15 cellular contexts compared by ENCODE assay signal in the genomic region with DNA sequence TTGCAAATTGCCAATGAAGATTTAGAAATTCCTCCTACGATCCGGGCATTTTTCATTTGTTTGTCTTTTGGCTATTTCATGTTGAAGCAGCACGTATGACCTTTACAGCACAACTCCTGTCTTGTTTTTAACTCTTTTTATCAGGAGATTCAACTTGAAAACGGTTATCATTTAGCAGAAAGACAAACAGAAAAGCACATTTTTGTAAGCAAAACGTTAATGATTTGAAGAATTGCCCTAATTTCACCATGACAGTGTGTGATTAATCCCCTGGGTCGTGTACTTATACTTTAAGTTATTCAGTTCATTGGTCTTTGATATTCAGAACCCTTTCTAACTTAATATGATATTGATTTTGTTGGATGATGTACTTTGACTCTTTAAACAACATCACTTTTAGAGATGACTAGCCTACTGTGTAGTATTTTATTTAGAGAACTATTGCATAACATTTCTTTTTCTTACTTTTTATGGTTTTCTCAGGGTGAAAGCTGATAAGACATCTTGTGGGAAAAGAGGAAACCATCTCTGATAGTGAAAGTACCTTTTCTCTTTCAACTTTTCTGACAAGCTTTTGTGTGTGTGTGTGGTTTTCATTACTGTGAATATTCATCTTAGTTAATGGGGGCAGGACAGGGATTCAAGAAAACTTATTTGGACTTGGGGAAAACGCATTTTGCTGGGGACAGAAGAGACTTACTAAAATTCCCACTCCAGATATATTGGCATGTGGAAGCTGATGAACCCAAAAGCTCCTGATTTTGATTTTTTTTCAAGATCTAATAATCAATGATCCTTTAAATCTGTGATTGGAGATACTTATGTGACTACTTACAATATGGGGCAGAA. TPM values are rescaled to one million over a fixed set of nuclear protein-coding genes. Genes with fewer than 3 reads are reported as not detected.
A peak's percentile ranks its signal among the peaks of the same experiment; 100 is the strongest.
DNase-seq lines count a peak whose midpoint lies in the region; ATAC-seq and TF ChIP-seq lines count a peak whose summit lies in the region.
"Had no signal": no experiment of that assay in that cellular context is flagged by ENCODE, and none has a peak within 500 bp of the region (broad histone marks: within the 10 kb centered on the region; RNA-seq: fewer than 3 reads in every experiment).

No MANE protein-coding gene starts in this region.

- H3K27me3 ChIP-seq in CD4-positive, CD25-positive, alpha-beta regulatory T cell (ENCODE audit: control insufficient read depth, insufficient read depth, low read length) = peaks cover 36% of the 10 kb centered on the region
- no peaks in the 10 kb centered on the region for H3K27me3 ChIP-seq in right lobe of liver
- peaks cover 3 to 65% (median 7%) of the 10 kb centered on the region in 3 donors for H3K27me3 ChIP-seq in psoas muscle (ENCODE audit: insufficient read depth in 3 of 3, low read length in 2 of 3)

- H3K4me1 ChIP-seq in CD4-positive, CD25-positive, alpha-beta regulatory T cell (ENCODE audit: control insufficient read depth, insufficient read depth, low read length, poor library complexity, severe bottlenecking) = peaks cover 17% of the 10 kb centered on the region
- H3K4me1 ChIP-seq in right lobe of liver = peaks cover 0 to 44% (median 10%) of the 10 kb centered on the region in 4 donors
- peaks cover 13% of the 10 kb centered on the region for H3K4me1 ChIP-seq in psoas muscle

- peaks cover 86% of the 10 kb centered on the region for H3K27me3 Mint-ChIP-seq in CD4-positive, CD25-positive, alpha-beta regulatory T cell
- peaks cover 73% of the 10 kb centered on the region for H3K27me3 Mint-ChIP-seq in activated T-helper 1 cell treated with anti-CD3 and anti-CD28 coated beads, Interleukin-12 subunit alpha, Interleukin-12 subunit beta, Interleukin-2, Interleukin-4 antibody, amounts not matched to agents 30 ng/mL and 10 ng/mL and 1 ng/mL, durations not matched to agents 14 hours and 24 hours and 36 hours (ENCODE audit: insufficient read depth)

- intact Hi-C loops in activated T-helper 1 cell treated with anti-CD3 and anti-CD28 coated beads, Interleukin-12 subunit alpha, Interleukin-12 subunit beta, Interleukin-2, Interleukin-4 antibody, amounts not matched to agents 30 ng/mL and 10 ng/mL and 1 ng/mL, durations not matched to agents 14 hours and 24 hours and 36 hours (cut with micrococcal nuclease) = loop anchor here (10.0 kb wide), 1 partner anchor 187 kb away; no protein-coding TSS in a partner anchor
- intact Hi-C loops in right lobe of liver (cut with DNase I) (no loop called here), psoas muscle (cut with DNase I) (loop anchor here in 1 of 2 donors (10.0 kb wide), 1 partner anchor 117 kb away; no protein-coding TSS in a partner anchor)

- peak overlapping the region; percentile 6 to 63 (median 26) for H3K4me3 Mint-ChIP-seq in CD4-positive, CD25-positive, alpha-beta regulatory T cell
- peak overlapping the region; percentile 42 for H3K4me3 Mint-ChIP-seq in activated T-helper 1 cell treated with anti-CD3 and anti-CD28 coated beads, Interleukin-12 subunit alpha, Interleukin-12 subunit beta, Interleukin-2, Interleukin-4 antibody, amounts not matched to agents 30 ng/mL and 10 ng/mL and 1 ng/mL, durations not matched to agents 14 hours and 24 hours and 36 hours
- H3K4me3 Mint-ChIP-seq: activated CD4-positive, alpha-beta memory T cell treated with anti-CD3 and anti-CD28 coated beads, Interleukin-2, amount 10 ng/mL, durations not matched to agents 7 days and 5 days; T-helper 1 cell treated with Interleukin-12 subunit alpha and Interleukin-12 subunit beta and Interleukin-4 antibody, amounts not matched to agents 30 μg/mL and 1 μg/mL, for 36 hours had no signal

- TF ChIP-seq CTCF in right lobe of liver (IDR thresholded peaks at IDR 0.05) = peak in 1 of 4 donors; percentile 7
- TF ChIP-seq CTCF in psoas muscle (IDR thresholded peaks at IDR 0.05) = no peak

- H3K36me3 ChIP-seq in CD4-positive, CD25-positive, alpha-beta regulatory T cell (ENCODE audit: control insufficient read depth, insufficient read depth, low read length) = no peaks in the 10 kb centered on the region
- peaks cover 0 to 15% (median 2%) of the 10 kb centered on the region in 4 donors for H3K36me3 ChIP-seq in right lobe of liver
- peaks cover 0 to 10% of the 10 kb centered on the region in 2 donors for H3K36me3 ChIP-seq in psoas muscle (ENCODE audit: insufficient read depth in 1 of 2, low read depth in 1 of 2)

- H3K4me3 ChIP-seq in CD4-positive, CD25-positive, alpha-beta regulatory T cell (ENCODE audit: low read depth, low read length) = no peak overlapping the region
- no peak overlapping the region for H3K4me3 ChIP-seq in right lobe of liver
- no peak overlapping the region for H3K4me3 ChIP-seq in psoas muscle
- H3K4me3 ChIP-seq: PC-9 had no signal

- no peak for DNase-seq in CD4-positive, CD25-positive, alpha-beta regulatory T cell
- DNase-seq in HuH-7 (ENCODE audit: low spot score) = peak; percentile 58
- no peak for DNase-seq in activated T-helper 1 cell treated with anti-CD3 and anti-CD28 coated beads, Interleukin-12 subunit alpha, Interleukin-12 subunit beta, Interleukin-2, Interleukin-4 antibody, amounts not matched to agents 30 ng/mL and 10 ng/mL and 1 ng/mL, durations not matched to agents 14 hours and 24 hours and 36 hours (ENCODE audit: low spot score)
- no peak for DNase-seq in right lobe of liver
- no peak for DNase-seq in psoas muscle
- DNase-seq: activated CD4-positive, alpha-beta memory T cell treated with anti-CD3 and anti-CD28 coated beads, Interleukin-2, amount 10 ng/mL, durations not matched to agents 7 days and 5 days; amniotic stem cell; effector CD8-positive, alpha-beta T cell; KG1; PC-9; posterior cingulate gyrus had no signal

- ATAC-seq in CD4-positive, CD25-positive, alpha-beta regulatory T cell (ENCODE audit: low read depth in 2 of 2) = no peak
- ATAC-seq in right lobe of liver (peak; percentile 32 to 73 (median 48)), HG03442 (IDR thresholded peaks at IDR 0.05; ENCODE audit: unreplicated experiment) (no peak), psoas muscle (no peak), HG03469 (IDR thresholded peaks at IDR 0.05; ENCODE audit: unreplicated experiment) (no peak), GM18873 (IDR thresholded peaks at IDR 0.05; ENCODE audit: low FRiP score, unreplicated experiment) (no peak)

- H3K27ac ChIP-seq in CD4-positive, CD25-positive, alpha-beta regulatory T cell (ENCODE audit: insufficient read depth, low read length, poor library complexity, severe bottlenecking) = no peak overlapping the region
- H3K27ac ChIP-seq in right lobe of liver (peak overlapping the region; percentile 73 to 94 (median 91)), psoas muscle (no peak overlapping the region)
- H3K27ac ChIP-seq: PC-9 had no signal

- peaks cover 11 to 27% (median 16%) of the 10 kb centered on the region in 4 donors for H3K4me1 Mint-ChIP-seq in CD4-positive, CD25-positive, alpha-beta regulatory T cell
- peaks cover 19% of the 10 kb centered on the region for H3K4me1 Mint-ChIP-seq in activated T-helper 1 cell treated with anti-CD3 and anti-CD28 coated beads, Interleukin-12 subunit alpha, Interleukin-12 subunit beta, Interleukin-2, Interleukin-4 antibody, amounts not matched to agents 30 ng/mL and 10 ng/mL and 1 ng/mL, durations not matched to agents 14 hours and 24 hours and 36 hours (ENCODE audit: low read depth)

- TF ChIP-seq POLR2A in right lobe of liver (IDR thresholded peaks at IDR 0.05) = no peak

- H3K9me3 Mint-ChIP-seq in CD4-positive, CD25-positive, alpha-beta regulatory T cell = peaks cover 0 to 2% (median 0%) of the 10 kb centered on the region in 7 donors
- no peaks in the 10 kb centered on the region for H3K9me3 Mint-ChIP-seq in activated T-helper 1 cell treated with anti-CD3 and anti-CD28 coated beads, Interleukin-12 subunit alpha, Interleukin-12 subunit beta, Interleukin-2, Interleukin-4 antibody, amounts not matched to agents 30 ng/mL and 10 ng/mL and 1 ng/mL, durations not matched to agents 14 hours and 24 hours and 36 hours
- H3K9me3 Mint-ChIP-seq: activated CD4-positive, alpha-beta memory T cell treated with anti-CD3 and anti-CD28 coated beads, Interleukin-2, amount 10 ng/mL, durations not matched to agents 7 days and 5 days; T-helper 1 cell treated with Interleukin-12 subunit alpha and Interleukin-12 subunit beta and Interleukin-4 antibody, amounts not matched to agents 30 μg/mL and 1 μg/mL, for 36 hours had no signal

- no peaks in the 10 kb centered on the region for H3K9me3 ChIP-seq in CD4-positive, CD25-positive, alpha-beta regulatory T cell (ENCODE audit: control insufficient read depth in 2 of 2, low read length in 2 of 2)
- H3K9me3 ChIP-seq in right lobe of liver = no peaks in the 10 kb centered on the region
- H3K9me3 ChIP-seq in psoas muscle = no peaks in the 10 kb centered on the region

- H3K27ac Mint-ChIP-seq in CD4-positive, CD25-positive, alpha-beta regulatory T cell = no peak overlapping the region
- no peak overlapping the region for H3K27ac Mint-ChIP-seq in activated T-helper 1 cell treated with anti-CD3 and anti-CD28 coated beads, Interleukin-12 subunit alpha, Interleukin-12 subunit beta, Interleukin-2, Interleukin-4 antibody, amounts not matched to agents 30 ng/mL and 10 ng/mL and 1 ng/mL, durations not matched to agents 14 hours and 24 hours and 36 hours
- H3K27ac Mint-ChIP-seq: activated CD4-positive, alpha-beta memory T cell treated with anti-CD3 and anti-CD28 coated beads, Interleukin-2, amount 10 ng/mL, durations not matched to agents 7 days and 5 days; T-helper 1 cell treated with Interleukin-12 subunit alpha and Interleukin-12 subunit beta and Interleukin-4 antibody, amounts not matched to agents 30 μg/mL and 1 μg/mL, for 36 hours had no signal

- WGBS in right lobe of liver (ENCODE audit: insufficient coverage, low coverage, low lambda C conversion rate, missing lambda C conversion rate) = 21% methylated on average over 7 of the region's 7 CpGs
- WGBS in psoas muscle, 3 donors = 58 to 65% (median 64%) methylated on average over 7 of the region's 7 CpGs

- no peaks in the 10 kb centered on the region for H3K36me3 Mint-ChIP-seq in CD4-positive, CD25-positive, alpha-beta regulatory T cell
- no peaks in the 10 kb centered on the region for H3K36me3 Mint-ChIP-seq in activated T-helper 1 cell treated with anti-CD3 and anti-CD28 coated beads, Interleukin-12 subunit alpha, Interleukin-12 subunit beta, Interleukin-2, Interleukin-4 antibody, amounts not matched to agents 30 ng/mL and 10 ng/mL and 1 ng/mL, durations not matched to agents 14 hours and 24 hours and 36 hours (ENCODE audit: low read depth)

RNA-seq across cellular contexts. Expression of a gene that starts 8.1 kb away (rescaled TPM):
- total RNA-seq in CD4-positive, CD25-positive, alpha-beta regulatory T cell = 1.2 TPM
- polyA plus RNA-seq in CD4-positive, CD25-positive, alpha-beta regulatory T cell = under 1 TPM in 3 of 4 donors, not detected in 1; 0.19 to 0.71 (median 0.22) TPM
- 0.16 and 0.32 TPM in 2 replicates for total RNA-seq in activated T-helper 1 cell treated with anti-CD3 and anti-CD28 coated beads, Interleukin-12 subunit alpha, Interleukin-12 subunit beta, Interleukin-2, Interleukin-4 antibody, amounts not matched to agents 30 ng/mL and 10 ng/mL and 1 ng/mL, durations not matched to agents 14 hours and 24 hours and 36 hours
- total RNA-seq in right lobe of liver (10 to 100 TPM; 26.8 to 73.2 (median 42.0) TPM), psoas muscle (1 to 10 TPM; 1.7 to 3.3 (median 2.6) TPM)
- polyA plus RNA-seq in psoas muscle = 1 to 10 TPM; 1.5 to 2.0 (median 1.9) TPM

Comparison
In these comparisons a context has a peak if more than half of its experiments do, and no peak if none do; other contexts are left out.
1. ATAC-seq: peak in right lobe of liver (4 of 4); none in CD4-positive, CD25-positive, alpha-beta regulatory T cell (0 of 2), HG03442 (single experiment), psoas muscle (0 of 4), HG03469 (single experiment) and GM18873 (single experiment).
2. H3K27ac ChIP-seq: peak in right lobe of liver (3 of 3); none in CD4-positive, CD25-positive, alpha-beta regulatory T cell (single experiment) and psoas muscle (single experiment).
3. RNA of a gene that starts 8.1 kb away (total RNA-seq): 26.8 to 73.2 TPM in right lobe of liver; 1.7 to 3.3 TPM in psoas muscle, 1.2 TPM in CD4-positive, CD25-positive, alpha-beta regulatory T cell (single experiment) and 0.16 to 0.32 TPM in activated T-helper 1 cell treated with anti-CD3 and anti-CD28 coated beads, Interleukin-12 subunit alpha, Interleukin-12 subunit beta, Interleukin-2, Interleukin-4 antibody, amounts not matched to agents 30 ng/mL and 10 ng/mL and 1 ng/mL, durations not matched to agents 14 hours and 24 hours and 36 hours; every median in the first group is over 4 times any median in the second.